Comparison of ENCODE assay signal across 9 cellular contexts in genomic region chr4:17521595-17521994, GRCh38. TPM values are rescaled to one million over a fixed set of nuclear protein-coding genes. Genes with fewer than 3 reads are reported as not detected.
"Had no signal": no experiment of that assay in that cellular context is flagged by ENCODE, and none has a peak within 500 bp of the region (broad histone marks: within the 10 kb centered on the region; RNA-seq: fewer than 3 reads in every experiment).

No MANE protein-coding gene starts in this region.

- ATAC-seq: GM12878 had no signal

- DNase-seq: GDM1, GF-D8 had no signal

- FAIRE-seq: G401.6, GM12878, GM12891, GM12892, GM18507, GM19239 had no signal

- H3K4me3 ChIP-seq: GM12878 had no signal

RNA-seq across cellular contexts. Expression of gene CLRN2, which starts 6.6 kb away (rescaled TPM):
- total RNA-seq: G401, GM12878 had no signal
- polyA plus RNA-seq: GM12878 had no signal
